15 cellular contexts compared by ENCODE assay signal in the genomic region with DNA sequence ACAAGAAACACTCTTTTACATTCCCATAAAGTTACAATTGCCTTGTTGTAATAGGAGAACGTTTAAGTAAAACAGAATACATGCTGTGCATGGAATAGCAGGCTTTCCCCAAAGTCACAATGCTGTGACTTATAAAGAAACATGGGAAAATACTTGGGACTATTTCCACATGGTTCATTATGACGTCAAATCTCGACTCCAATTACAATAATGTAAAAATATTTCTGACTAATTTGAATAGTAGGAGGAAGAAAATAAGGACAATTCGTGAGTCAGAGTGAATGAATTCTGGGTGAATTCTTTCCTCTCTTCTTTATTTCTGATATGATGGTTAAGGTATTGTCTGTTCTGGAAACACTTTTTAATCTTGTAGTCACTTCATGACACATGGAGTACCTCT. TPM values are rescaled to one million over a fixed set of nuclear protein-coding genes. Genes with fewer than 3 reads are reported as not detected.
DNase-seq lines count a peak whose midpoint lies in the region; TF ChIP-seq lines count a peak whose summit lies in the region.
"Had no signal": no experiment of that assay in that cellular context is flagged by ENCODE, and none has a peak within 500 bp of the region (broad histone marks: within the 10 kb centered on the region; RNA-seq: fewer than 3 reads in every experiment).

No MANE protein-coding gene starts in this region.

- no peak overlapping the region for H3K4me2 ChIP-seq in hepatocyte
- H3K4me2 ChIP-seq: BLaER1 had no signal

- 80% methylated on average over 1 of the region's 4 CpGs; no CpG with 5 or more reads in 1 of the 2 experiments for WGBS in mesodermal cell (ENCODE audit: insufficient coverage in 2 of 2), 2 experiments
- 68% methylated on average over 4 of the region's 4 CpGs for WGBS in hepatocyte (ENCODE audit: low lambda C conversion rate, missing lambda C conversion rate)

- H3K9me2 ChIP-seq in hepatocyte (replicated peaks; ENCODE audit: insufficient read depth): no peaks in the 10 kb centered on the region

- H2AFZ ChIP-seq in hepatocyte: no peak overlapping the region

- DNase-seq in AG04450 (ENCODE audit: low read depth, low spot score): peak; percentile 58
- DNase-seq in HT1080 (ENCODE audit: low read depth): peak; percentile 1
- peak; percentile 74 for DNase-seq in brain pericyte (ENCODE audit: low read depth, low spot score)
- no peak for DNase-seq in T-helper 1 cell
- no peak for DNase-seq in NCI-H2171 treated with DMSO at 0.1 percent for 48 hours (lab: John Stamatoyannopoulos, UW)
- DNase-seq in cortex of kidney (lab: John Stamatoyannopoulos, UW): no peak
- no peak for DNase-seq in hepatocyte (ENCODE audit: low spot score)
- DNase-seq: activated CD8-positive, alpha-beta T cell treated with anti-CD3 and anti-CD28 coated beads, Interleukin-2, amount 10 ng/mL, durations not matched to agents 7 days and 5 days; activated effector memory CD4-positive, alpha-beta T cell treated with anti-CD3 and anti-CD28 coated beads, Interleukin-2, amount 50 U/mL, for 16 hours; DMS79; NCI-H1105 treated with DMSO at 0.1 percent for 48 hours; ovary; transverse colon had no signal

- H3K27me3 ChIP-seq in AG04450 (ENCODE audit: control insufficient read depth, insufficient read depth, low read length): no peaks in the 10 kb centered on the region
- no peaks in the 10 kb centered on the region for H3K27me3 ChIP-seq in hepatocyte
- H3K27me3 ChIP-seq: BLaER1, ovary, transverse colon had no signal

- CTCF ChIA-PET in AG04450 (lab: Charles Lee): no interaction called here

- POLR2A ChIA-PET in AG04450 (lab: Yijun Ruan, JAX): no interaction called here

- H3K4me1 ChIP-seq in mesodermal cell (ENCODE audit: control insufficient read depth, insufficient read depth, low read length, poor library complexity, severe bottlenecking): peaks cover 29% of the 10 kb centered on the region
- peaks cover 11% of the 10 kb centered on the region for H3K4me1 ChIP-seq in hepatocyte (ENCODE audit: insufficient read depth)
- H3K4me1 ChIP-seq: BLaER1 had no signal

- peaks cover 34% of the 10 kb centered on the region for H3K36me3 ChIP-seq in mesodermal cell (ENCODE audit: control insufficient read depth, insufficient read depth, low read length)
- no peaks in the 10 kb centered on the region for H3K36me3 ChIP-seq in hepatocyte (replicated peaks; ENCODE audit: insufficient read depth, low read depth)
- H3K36me3 ChIP-seq: BLaER1, ovary, transverse colon had no signal

- no peak for TF ChIP-seq CTCF in AG04450 (IDR thresholded peaks at IDR 0.05; ENCODE audit: low read depth, low read length)
- no peak for TF ChIP-seq CTCF in hepatocyte (IDR thresholded peaks at IDR 0.05; ENCODE audit: poor library complexity)

- H3K4me3 ChIP-seq in AG04450 (ENCODE audit: low read depth, low read length): no peak overlapping the region
- H3K4me3 ChIP-seq in mesodermal cell (ENCODE audit: extremely low read depth, insufficient read depth, low read length, poor library complexity, severe bottlenecking): no peak overlapping the region
- H3K4me3 ChIP-seq in hepatocyte: no peak overlapping the region
- H3K4me3 ChIP-seq: BLaER1, ovary, transverse colon had no signal

- peaks cover 96% of the 10 kb centered on the region for H4K20me1 ChIP-seq in hepatocyte (ENCODE audit: insufficient read depth, poor library complexity, severe bottlenecking)
- H4K20me1 ChIP-seq: BLaER1 had no signal

- H3K9me3 ChIP-seq in AG04450 (ENCODE audit: control insufficient read depth, insufficient read depth, low read length) (no peaks in the 10 kb centered on the region), mesodermal cell (ENCODE audit: control insufficient read depth, low read length) (no peaks in the 10 kb centered on the region), hepatocyte (ENCODE audit: low read depth) (no peaks in the 10 kb centered on the region)
- H3K9me3 ChIP-seq: BLaER1, ovary, transverse colon had no signal

- H3K27ac ChIP-seq in AG04450 (ENCODE audit: low read depth, low read length) (peak overlapping the region; percentile 48), mesodermal cell (ENCODE audit: low read depth, low read length, severe bottlenecking) (peak overlapping the region; percentile 31), hepatocyte (no peak overlapping the region)
- H3K27ac ChIP-seq: BLaER1, transverse colon had no signal

- peaks cover 94% of the 10 kb centered on the region for H3K79me2 ChIP-seq in hepatocyte

RNA-seq across cellular contexts. Expression of a gene that starts 52.8 kb away (rescaled TPM):
- 276 and 306 TPM in 2 replicates for polyA plus RNA-seq in AG04450 (2011; rRNA removed)
- polyA minus RNA-seq in AG04450 (2011; rRNA and poly(A)+ RNA removed): 713 and 756 TPM in 2 replicates
- total RNA-seq in HT1080 (2014; rRNA removed; shearing (Covaris generic)): 4.2 TPM in 2 replicates
- 42.4 and 70.5 TPM in 2 replicates for polyA plus RNA-seq in HT1080 (2015; cell fraction: cytosol; rRNA removed)
- polyA plus RNA-seq in HT1080 (2015; cell fraction: nucleus; rRNA removed): 103 and 106 TPM in 2 replicates
- polyA plus RNA-seq in mesodermal cell (2013, experiment 1 of 2): 488 TPM
- 420 TPM for polyA plus RNA-seq in mesodermal cell (2013, experiment 2 of 2)
- 266 and 289 TPM in 2 replicates for total RNA-seq in hepatocyte
- 126 and 148 TPM in 2 replicates for polyA plus RNA-seq in hepatocyte
- total RNA-seq: activated CD8-positive, alpha-beta T cell treated with anti-CD3 and anti-CD28 coated beads, Interleukin-2, amount 10 ng/mL, durations not matched to agents 7 days and 5 days had no signal

Comparison
In these comparisons a context has a peak if more than half of its experiments do, and no peak if none do; other contexts are left out.
1. DNase-seq: peak in AG04450 (single experiment), HT1080 (single experiment) and brain pericyte (single experiment); none in T-helper 1 cell (0 of 5), NCI-H2171 treated with DMSO at 0.1 percent for 48 hours (single experiment), cortex of kidney (single experiment) and hepatocyte (single experiment).
2. RNA of a gene that starts 52.8 kb away (total RNA-seq): 266 to 289 TPM in hepatocyte; 4.2 TPM in HT1080; every median in the first group is over 10 times any median in the second.